Comparison of ENCODE assay signal across 38 cellular contexts in genomic region chr9:135402739-135403695, GRCh38.
"Had no signal": no experiment of that assay in that cellular context is flagged by ENCODE, and none has a peak within 500 bp of the region (broad histone marks: within the 10 kb centered on the region; RNA-seq: fewer than 3 reads in every experiment).

No MANE protein-coding gene starts in this region.

- H3K36me3 ChIP-seq: Peyer's patch, WERI-Rb-1 had no signal

- DNase-seq: activated CD4-positive, alpha-beta memory T cell treated with anti-CD3 and anti-CD28 coated beads, Interleukin-2, amount 10 ng/mL, durations not matched to agents 7 days and 5 days; activated CD4-positive, alpha-beta T cell treated with anti-CD3 and anti-CD28 coated beads for 1 hour; activated CD4-positive, alpha-beta T cell treated with anti-CD3 and anti-CD28 coated beads for 48 hours; activated CD4-positive, CD25-positive, alpha-beta regulatory T cell; activated CD8-positive, alpha-beta memory T cell treated with anti-CD3 and anti-CD28 coated beads for 24 hours; activated CD8-positive, alpha-beta memory T cell treated with anti-CD3 and anti-CD28 coated beads, Interleukin-2, amount 10 ng/mL, durations not matched to agents 7 days and 5 days; activated CD8-positive, alpha-beta memory T cell treated with anti-CD3 and anti-CD28 coated beads, Interleukin-2, amount 50 U/mL, for 48 hours; activated effector memory CD4-positive, alpha-beta T cell treated with anti-CD3 and anti-CD28 coated beads, Interleukin-2, amount 50 U/mL, for 16 hours; activated naive CD4-positive, alpha-beta T cell; activated naive CD4-positive, alpha-beta T cell treated with anti-CD3 and anti-CD28 coated beads, Interleukin-2, amount 50 U/mL, for 16 hours; activated naive CD8-positive, alpha-beta T cell treated with anti-CD3 and anti-CD28 coated beads for 36 hours; activated T-cell treated with anti-CD3 and anti-CD28 coated beads, Interleukin-2, amount 50 U/mL, for 48 hours; caudate nucleus; Karpas-422; KBM-7; NCI-H1105; NCI-H1417 treated with DMSO at 0.1 percent for 48 hours; NCI-H187 treated with DMSO at 0.1 percent for 48 hours; NCI-H2081; NCI-H2171 treated with DMSO at 0.1 percent for 48 hours; NCI-H2227 treated with DMSO at 0.1 percent for 48 hours; NCI-H510A treated with DMSO at 0.1 percent for 48 hours; NCI-H526 treated with DMSO at 0.1 percent for 48 hours; NCI-H774; PC-3; RPMI8226; SIG-M5; SW 1271; T-helper 1 cell; T-helper 2 cell; T1000; WERI-Rb-1 had no signal

- H3K9me3 ChIP-seq: body of pancreas, Peyer's patch had no signal

- ATAC-seq: activated CD8-positive, alpha-beta memory T cell treated with anti-CD3 and anti-CD28 coated beads, Interleukin-2, amount 10 ng/mL, durations not matched to agents 7 days and 5 days; activated T-helper 17 cell treated with anti-CD3 and anti-CD28 coated beads, Interleukin-2, amount 50 U/mL, for 72 hours; body of pancreas; PC-3; SK-N-SH treated with all-trans-retinoic acid at 6 μM for 48 hours had no signal

- FAIRE-seq: astrocyte, bronchial epithelial cell had no signal

- H3K4me3 ChIP-seq: body of pancreas, Peyer's patch had no signal

- H3K4me1 ChIP-seq: body of pancreas, Peyer's patch had no signal

- H3K27me3 ChIP-seq: body of pancreas, Peyer's patch had no signal

- H3K27ac ChIP-seq: body of pancreas, Peyer's patch, WERI-Rb-1 had no signal
